Comparison of ENCODE assay signal across 8 cellular contexts in genomic region chr18:63444567-63444966, GRCh38. TPM values are rescaled to one million over a fixed set of nuclear protein-coding genes. Genes with fewer than 3 reads are reported as not detected.
A peak's percentile ranks its signal among the peaks of the same experiment; 100 is the strongest.
DNase-seq lines count a peak whose midpoint lies in the region; ATAC-seq, FAIRE-seq and TF ChIP-seq lines count a peak whose summit lies in the region.
"Had no signal": no experiment of that assay in that cellular context is flagged by ENCODE, and none has a peak within 500 bp of the region (broad histone marks: within the 10 kb centered on the region; RNA-seq: fewer than 3 reads in every experiment).

No MANE protein-coding gene starts in this region.

- no peak for TF ChIP-seq CTCF in RWPE2 (IDR thresholded peaks at IDR 0.05; ENCODE audit: poor library complexity, severe bottlenecking)
- no peak for TF ChIP-seq CTCF in uterus (IDR thresholded peaks at IDR 0.05)

- no peaks in the 10 kb centered on the region for H3K36me3 ChIP-seq in RWPE2 (ENCODE audit: low read depth)
- H3K36me3 ChIP-seq in uterus = no peaks in the 10 kb centered on the region

- H3K27me3 ChIP-seq in RWPE2 (ENCODE audit: insufficient read depth, poor library complexity, severe bottlenecking) (no peaks in the 10 kb centered on the region), uterus (no peaks in the 10 kb centered on the region)

- intact Hi-C loops in left cardiac atrium (cut with DNase I) (loop anchor here in 1 of 2 donors (10.0 kb wide), 1 partner anchor 310 kb away; no protein-coding TSS in a partner anchor), uterus (cut with DNase I; ENCODE audit: low total_unique reads) (no loop called here)

- peak overlapping the region; percentile 97 for H3K27ac ChIP-seq in RWPE2 (ENCODE audit: poor library complexity, severe bottlenecking)
- H3K27ac ChIP-seq in uterus = peak overlapping the region; percentile 51 to 64

- TF ChIP-seq POLR2A in H54 (IDR thresholded peaks at IDR 0.05; ENCODE audit: low read depth, low read length) = no peak
- no peak for TF ChIP-seq POLR2A in uterus (IDR thresholded peaks at IDR 0.05)

- ATAC-seq in RWPE2 (ENCODE audit: low read depth) (peak; percentile 78), left cardiac atrium (peak; percentile 58 to 78), HG03108 (IDR thresholded peaks at IDR 0.05; ENCODE audit: unreplicated experiment) (no peak)

- H3K9me3 ChIP-seq in RWPE2 (ENCODE audit: severe bottlenecking) (no peaks in the 10 kb centered on the region), uterus (no peaks in the 10 kb centered on the region)

- H3K4me3 ChIP-seq in RWPE2 (ENCODE audit: severe bottlenecking) = no peak overlapping the region
- H3K4me3 ChIP-seq in uterus = no peak overlapping the region

- FAIRE-seq in H54 (lab: Jason Lieb, UNC) = no peak

- H3K4me1 ChIP-seq in RWPE2 (ENCODE audit: insufficient read depth, poor library complexity, severe bottlenecking) = peaks cover 36% of the 10 kb centered on the region
- peaks cover 0 to 5% of the 10 kb centered on the region in 2 donors for H3K4me1 ChIP-seq in uterus

- DNase-seq in H54 (ENCODE audit: insufficient read length, low spot score) = peak; percentile 38
- no peak for DNase-seq in RWPE2 (ENCODE audit: low spot score)
- no peak for DNase-seq in left cardiac atrium
- no peak for DNase-seq in uterus
- DNase-seq in NCI-H774 (lab: John Stamatoyannopoulos, UW) = no peak
- DNase-seq in NCI-H2107 treated with DMSO at 0.1 percent for 48 hours (lab: John Stamatoyannopoulos, UW; ENCODE audit: unreplicated experiment) = no peak
- DNase-seq: NCI-H187 treated with DMSO at 0.1 percent for 48 hours had no signal

RNA-seq across cellular contexts. Expression of gene VPS4B, which starts 22.3 kb away (rescaled TPM):
- total RNA-seq in left cardiac atrium (10 to 100 TPM; 21.4 to 28.5 TPM), uterus (100 to 1,000 TPM in 1 of 4 donors, 10 to 100 TPM in 3; 32.4 to 214 (median 52.2) TPM)

RNA-seq across cellular contexts. Expression of gene SERPINB5, which starts 32.2 kb away (rescaled TPM):
- total RNA-seq in left cardiac atrium (not detected), uterus (under 1 TPM in 1 of 4 donors, not detected in 3; 0.69 TPM)
